Comparison of ENCODE assay signal across 1 cellular context in the genomic region with DNA sequence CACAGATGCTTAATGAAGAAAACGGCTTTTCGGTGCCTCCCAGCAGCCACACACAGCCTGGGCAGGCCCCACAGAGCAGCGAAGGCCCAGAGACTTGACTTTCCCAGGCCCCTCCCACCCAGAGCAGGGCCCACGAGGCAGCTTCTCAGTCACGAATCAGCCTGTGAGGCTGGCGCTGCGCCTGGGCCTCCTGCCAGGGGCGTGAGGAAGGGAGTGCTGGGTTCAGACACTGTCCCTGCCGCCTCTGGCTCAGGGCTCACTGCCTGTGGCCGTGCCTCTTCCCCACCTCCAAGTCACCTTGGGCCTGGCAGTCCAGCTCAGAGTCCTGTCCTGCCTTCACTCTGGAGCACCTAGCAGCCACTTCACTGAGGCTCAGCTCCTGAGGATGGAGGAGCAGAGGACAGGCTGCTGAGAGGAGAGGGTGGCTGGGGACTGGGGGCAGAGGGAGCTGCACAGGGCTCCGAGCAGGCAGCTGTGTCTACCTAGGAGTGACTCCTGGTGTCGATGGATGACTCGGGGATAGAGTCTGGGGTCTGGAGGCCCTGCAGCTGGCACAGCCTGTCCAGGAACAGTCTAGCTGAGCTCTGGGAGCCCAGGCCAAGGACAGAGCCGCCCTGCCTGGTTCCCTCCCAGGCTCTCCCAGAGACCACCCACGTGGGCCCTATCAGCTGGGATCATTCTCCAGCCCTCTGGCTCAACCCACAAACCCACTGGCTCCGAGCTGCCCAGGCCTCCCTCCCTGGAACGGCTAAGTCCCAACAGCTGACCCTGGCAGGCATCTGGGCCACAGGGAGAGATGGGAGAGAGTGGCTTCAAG.
TF ChIP-seq lines count a peak whose summit lies in the region.

No MANE protein-coding gene starts in this region.

TF ChIP-seq in WTC11, 78 proteins besides CTCF, POLR2A, EP300 and RAD21 (continued from another document):
- TF ChIP-seq ATF2 (CRISPR knock-in tag; IDR thresholded peaks at IDR 0.05; ENCODE audit: borderline replicate concordance, low read depth) = no peak
- TF ChIP-seq, protein P1, sequence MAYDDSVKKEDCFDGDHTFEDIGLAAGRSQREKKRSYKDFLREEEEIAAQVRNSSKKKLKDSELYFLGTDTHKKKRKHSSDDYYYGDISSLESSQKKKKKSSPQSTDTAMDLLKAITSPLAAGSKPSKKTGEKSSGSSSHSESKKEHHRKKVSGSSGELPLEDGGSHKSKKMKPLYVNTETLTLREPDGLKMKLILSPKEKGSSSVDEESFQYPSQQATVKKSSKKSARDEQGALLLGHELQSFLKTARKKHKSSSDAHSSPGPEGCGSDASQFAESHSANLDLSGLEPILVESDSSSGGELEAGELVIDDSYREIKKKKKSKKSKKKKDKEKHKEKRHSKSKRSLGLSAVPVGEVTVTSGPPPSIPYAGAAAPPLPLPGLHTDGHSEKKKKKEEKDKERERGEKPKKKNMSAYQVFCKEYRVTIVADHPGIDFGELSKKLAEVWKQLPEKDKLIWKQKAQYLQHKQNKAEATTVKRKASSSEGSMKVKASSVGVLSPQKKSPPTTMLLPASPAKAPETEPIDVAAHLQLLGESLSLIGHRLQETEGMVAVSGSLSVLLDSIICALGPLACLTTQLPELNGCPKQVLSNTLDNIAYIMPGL (CRISPR knock-in tag; IDR thresholded peaks at IDR 0.05) = no peak
- TF ChIP-seq ATF1 (CRISPR knock-in tag; IDR thresholded peaks at IDR 0.05) = no peak
- TF ChIP-seq, protein P2, sequence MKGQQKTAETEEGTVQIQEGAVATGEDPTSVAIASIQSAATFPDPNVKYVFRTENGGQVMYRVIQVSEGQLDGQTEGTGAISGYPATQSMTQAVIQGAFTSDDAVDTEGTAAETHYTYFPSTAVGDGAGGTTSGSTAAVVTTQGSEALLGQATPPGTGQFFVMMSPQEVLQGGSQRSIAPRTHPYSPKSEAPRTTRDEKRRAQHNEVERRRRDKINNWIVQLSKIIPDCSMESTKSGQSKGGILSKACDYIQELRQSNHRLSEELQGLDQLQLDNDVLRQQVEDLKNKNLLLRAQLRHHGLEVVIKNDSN (CRISPR knock-in tag; IDR thresholded peaks at IDR 0.05) = no peak
- TF ChIP-seq SOX15 (CRISPR knock-in tag; IDR thresholded peaks at IDR 0.05) = no peak
- no peak for TF ChIP-seq FOXJ3 (CRISPR knock-in tag; IDR thresholded peaks at IDR 0.05; ENCODE audit: borderline replicate concordance)
- no peak for TF ChIP-seq CDX4 (CRISPR knock-in tag; IDR thresholded peaks at IDR 0.05; ENCODE audit: borderline replicate concordance)
- TF ChIP-seq, protein P3, sequence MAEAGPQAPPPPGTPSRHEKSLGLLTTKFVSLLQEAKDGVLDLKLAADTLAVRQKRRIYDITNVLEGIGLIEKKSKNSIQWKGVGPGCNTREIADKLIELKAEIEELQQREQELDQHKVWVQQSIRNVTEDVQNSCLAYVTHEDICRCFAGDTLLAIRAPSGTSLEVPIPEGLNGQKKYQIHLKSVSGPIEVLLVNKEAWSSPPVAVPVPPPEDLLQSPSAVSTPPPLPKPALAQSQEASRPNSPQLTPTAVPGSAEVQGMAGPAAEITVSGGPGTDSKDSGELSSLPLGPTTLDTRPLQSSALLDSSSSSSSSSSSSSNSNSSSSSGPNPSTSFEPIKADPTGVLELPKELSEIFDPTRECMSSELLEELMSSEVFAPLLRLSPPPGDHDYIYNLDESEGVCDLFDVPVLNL (CRISPR knock-in tag; IDR thresholded peaks at IDR 0.05; ENCODE audit: borderline replicate concordance, low read depth) = no peak
